ENCODE assay signal across 23 cellular contexts in the genomic region with DNA sequence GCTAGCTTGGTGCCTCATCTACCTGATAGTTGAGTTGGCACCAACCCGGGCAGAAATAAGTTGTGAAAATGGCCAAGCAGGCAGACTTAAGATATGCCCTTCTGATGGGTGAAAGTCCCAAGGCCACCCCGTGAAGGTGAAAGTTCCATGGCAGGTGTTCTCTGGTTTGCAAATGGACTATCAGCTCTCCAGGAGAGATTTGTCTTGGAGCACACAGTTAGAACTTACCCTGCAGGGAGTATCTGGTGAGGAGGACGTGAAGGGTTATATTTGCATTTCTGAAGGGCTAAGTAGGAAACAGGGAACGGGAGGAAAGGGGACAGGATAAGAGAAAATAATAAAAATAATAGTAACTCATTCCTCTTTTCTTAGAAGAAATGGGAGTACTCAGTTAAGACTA.
"Had no signal": no experiment of that assay in that cellular context is flagged by ENCODE, and none has a peak within 500 bp of the region (broad histone marks: within the 10 kb centered on the region; RNA-seq: fewer than 3 reads in every experiment).

No MANE protein-coding gene starts in this region.

- H3K27ac ChIP-seq: neural progenitor cell, pancreas, psoas muscle, right lobe of liver, sigmoid colon, stomach, thoracic aorta, thyroid gland, transverse colon, upper lobe of right lung, uterus had no signal

- H3K27me3 ChIP-seq: neural progenitor cell, pancreas, right lobe of liver, sigmoid colon, stomach, thyroid gland, transverse colon, upper lobe of right lung, uterus had no signal

- DNase-seq: naive thymus-derived CD4-positive, alpha-beta T cell; natural killer cell; occipital lobe; pancreas; psoas muscle; right cardiac atrium; right lobe of liver; sigmoid colon; small intestine; stimulated activated CD4-positive, alpha-beta T cell treated with anti-CD3 and anti-CD28 coated beads, Interleukin-15, amount 100 ng/mL, for 24 hours; stimulated activated CD4-positive, alpha-beta T cell treated with anti-CD3 and anti-CD28 coated beads, Interleukin-2, amount 100 ng/mL, for 24 hours; stimulated activated CD4-positive, alpha-beta T cell treated with anti-CD3 and anti-CD28 coated beads, Interleukin-2, amount 100 ng/mL, for 48 hours; stimulated activated CD4-positive, alpha-beta T cell treated with anti-CD3 and anti-CD28 coated beads, Interleukin-4, amount 100 ng/mL, for 24 hours; stimulated activated naive B cell treated with anti-CD40 and anti-IgM and Interleukin-4, amounts not matched to agents 10 μg/mL and 1 μg/mL and 100 μg/mL, for 72 hours; stimulated activated naive CD4-positive, alpha-beta T cell treated with Interleukin-2 at 50 U/mL for 16 hours; stomach; thyroid gland; transverse colon; upper lobe of right lung; uterus had no signal

- H2AFZ ChIP-seq: neural progenitor cell had no signal

- H3K4me2 ChIP-seq: neural progenitor cell had no signal

- H3K9ac ChIP-seq: neural progenitor cell had no signal

- H3K9me3 ChIP-seq: pancreas, psoas muscle, right lobe of liver, sigmoid colon, stomach, thoracic aorta, thyroid gland, transverse colon, upper lobe of right lung, uterus had no signal

- FAIRE-seq: pancreas, small intestine had no signal

- ATAC-seq: naive thymus-derived CD4-positive, alpha-beta T cell; natural killer cell; pancreas; psoas muscle; right cardiac atrium; right lobe of liver; stimulated activated effector memory CD8-positive, alpha-beta T cell treated with anti-CD3 and anti-CD28 coated beads, Interleukin-12 subunit alpha, Interleukin-12 subunit beta, amount 100 ng/mL, for 72 hours; stimulated activated naive B cell treated with anti-CD40 and anti-IgM and Interleukin-4, amounts not matched to agents 10 μg/mL and 1 μg/mL and 100 μg/mL, for 72 hours; upper lobe of right lung had no signal

- H3K4me1 ChIP-seq: neural progenitor cell, pancreas, psoas muscle, right lobe of liver, sigmoid colon, stomach, thyroid gland, transverse colon, upper lobe of right lung, uterus had no signal

- H3K36me3 ChIP-seq: neural progenitor cell, pancreas, right lobe of liver, sigmoid colon, stomach, thoracic aorta, thyroid gland, transverse colon, upper lobe of right lung, uterus had no signal

- H3K4me3 ChIP-seq: neural progenitor cell, pancreas, psoas muscle, right lobe of liver, sigmoid colon, stomach, thoracic aorta, thyroid gland, transverse colon, upper lobe of right lung, uterus had no signal
